Comparison of ENCODE assay signal across 9 cellular contexts in genomic region chr2:73987948-73988700, GRCh38. TPM values are rescaled to one million over a fixed set of nuclear protein-coding genes. Genes with fewer than 3 reads are reported as not detected.
A peak's percentile ranks its signal among the peaks of the same experiment; 100 is the strongest.
DNase-seq lines count a peak whose midpoint lies in the region; ATAC-seq and TF ChIP-seq lines count a peak whose summit lies in the region.
"Had no signal": no experiment of that assay in that cellular context is flagged by ENCODE, and none has a peak within 500 bp of the region (broad histone marks: within the 10 kb centered on the region; RNA-seq: fewer than 3 reads in every experiment).

No MANE protein-coding gene starts in this region.

- ATAC-seq in Right ventricle myocardium superior (ENCODE audit: poor library complexity): no peak
- no peak for ATAC-seq in upper lobe of right lung
- ATAC-seq in left colon: no peak
- ATAC-seq in GM18505 (IDR thresholded peaks at IDR 0.05; ENCODE audit: unreplicated experiment): no peak

- no peaks in the 10 kb centered on the region for H3K36me3 ChIP-seq in left ventricle myocardium inferior
- H3K36me3 ChIP-seq in upper lobe of right lung: no peaks in the 10 kb centered on the region

- H3K9me3 ChIP-seq in left ventricle myocardium inferior (replicated peaks) (no peaks in the 10 kb centered on the region), mononuclear cell (ENCODE audit: low read depth, low read length) (no peaks in the 10 kb centered on the region), upper lobe of right lung (no peaks in the 10 kb centered on the region)

- no peak for TF ChIP-seq POLR2A in GM18505 (IDR thresholded peaks at IDR 0.05; ENCODE audit: borderline replicate concordance, extremely low read depth, insufficient read depth, insufficient read length)

- H3K27me3 ChIP-seq in left ventricle myocardium inferior (ENCODE audit: low read depth) (no peaks in the 10 kb centered on the region), mononuclear cell (ENCODE audit: insufficient read depth, low read length) (no peaks in the 10 kb centered on the region), upper lobe of right lung (no peaks in the 10 kb centered on the region)

- H3K4me1 ChIP-seq in left ventricle myocardium inferior (peaks cover 46% of the 10 kb centered on the region), mononuclear cell (ENCODE audit: insufficient read depth, low read length) (peaks cover 69% of the 10 kb centered on the region), upper lobe of right lung (peaks cover 49% of the 10 kb centered on the region)

- H3K27ac ChIP-seq in left ventricle myocardium inferior (replicated peaks) (no peak overlapping the region), upper lobe of right lung (no peak overlapping the region)

- H3K4me3 ChIP-seq in left ventricle myocardium inferior: peak overlapping the region; percentile 74
- H3K4me3 ChIP-seq in mononuclear cell (ENCODE audit: low read length): peak overlapping the region; percentile 54
- peak overlapping the region; percentile 68 for H3K4me3 ChIP-seq in upper lobe of right lung

- no peak for TF ChIP-seq CTCF in left ventricle myocardium inferior (IDR thresholded peaks at IDR 0.05; ENCODE audit: borderline replicate concordance)
- TF ChIP-seq CTCF in upper lobe of right lung (IDR thresholded peaks at IDR 0.05): no peak

- DNase-seq in left ventricle myocardium inferior: no peak
- no peak for DNase-seq in Right ventricle myocardium superior
- peak; percentile 91 for DNase-seq in astrocyte of the hippocampus (ENCODE audit: low read depth, low spot score)
- no peak for DNase-seq in upper lobe of right lung
- no peak for DNase-seq in NCI-H146 treated with DMSO at 0.1 percent for 48 hours (lab: John Stamatoyannopoulos, UW; ENCODE audit: unreplicated experiment)
- no peak for DNase-seq in left colon
- DNase-seq: T-helper 9 cell had no signal

- intact Hi-C loops in left ventricle myocardium inferior (cut with micrococcal nuclease) (no loop called here), Right ventricle myocardium superior (cut with DNase I) (loop anchor here (10.0 kb wide), 1 partner anchor 157 kb away; the partner anchor contains the start of gene BOLA3), upper lobe of right lung (cut with DNase I) (no loop called here), left colon (cut with DNase I, micrococcal nuclease) (no loop called here)

RNA-seq across cellular contexts. Expression of gene TET3, which starts 3.4 kb away (rescaled TPM):
- total RNA-seq in left ventricle myocardium inferior (2.3 TPM), Right ventricle myocardium superior (2.0 TPM), mononuclear cell (21.0 TPM), upper lobe of right lung (19.9 TPM), left colon (10 to 100 TPM; 21.0 to 29.4 TPM)
